9 cellular contexts compared by ENCODE assay signal in genomic region chr14:30620178-30620577, GRCh38. TPM values are rescaled to one million over a fixed set of nuclear protein-coding genes. Genes with fewer than 3 reads are reported as not detected.
DNase-seq lines count a peak whose midpoint lies in the region; ATAC-seq, FAIRE-seq and TF ChIP-seq lines count a peak whose summit lies in the region.
"Had no signal": no experiment of that assay in that cellular context is flagged by ENCODE, and none has a peak within 500 bp of the region (broad histone marks: within the 10 kb centered on the region; RNA-seq: fewer than 3 reads in every experiment).

No MANE protein-coding gene starts in this region.

- H3K36me3 ChIP-seq in KMS-11 (ENCODE audit: insufficient read depth) (no peaks in the 10 kb centered on the region), GM12878 (ENCODE audit: control insufficient read depth in 2 of 2, insufficient read depth in 2 of 2, low read length in 1 of 2) (no peaks in the 10 kb centered on the region), kidney (ENCODE audit: control insufficient read depth in 1 of 2, insufficient read depth in 2 of 2, low read length in 2 of 2) (no peaks in the 10 kb centered on the region)

- SMC1A ChIA-PET in GM12878 (lab: Charles Lee; ENCODE audit: uncharacterized antibody, unreplicated experiment) = no interaction called here

- intact Hi-C loops in GM12878 (cut with micrococcal nuclease; ENCODE audit: unreplicated experiment) = no loop called here
- intact Hi-C loops in kidney (cut with DNase I) = no loop called here

- H3K9me3 ChIP-seq in GM12878 (replicated peaks; ENCODE audit: control insufficient read depth, insufficient read depth, low read length) = no peaks in the 10 kb centered on the region; the same call in 2 of the 3 replicates
- no peaks in the 10 kb centered on the region for H3K9me3 ChIP-seq in kidney (ENCODE audit: control insufficient read depth in 1 of 2, low read length in 2 of 2)

- CTCF ChIA-PET in GM12878 (lab: Yijun Ruan, JAX) = interaction anchor here (0.9 kb wide), 1 partner anchor 9 kb away, joined by 3 read pairs; no protein-coding TSS in a partner anchor

- peaks cover 34% of the 10 kb centered on the region for H3K4me1 ChIP-seq in KMS-11 (ENCODE audit: low read depth, poor library complexity, severe bottlenecking)
- peaks cover 26% of the 10 kb centered on the region for H3K4me1 ChIP-seq in GM12878 (ENCODE audit: control insufficient read depth, insufficient read depth, low read length)
- peaks cover 5% of the 10 kb centered on the region in 2 donors for H3K4me1 ChIP-seq in kidney (ENCODE audit: control insufficient read depth in 1 of 2, insufficient read depth in 1 of 2, low read depth in 1 of 2, low read length in 2 of 2)

- no peak for TF ChIP-seq RAD21 in GM12878 (IDR thresholded peaks at IDR 0.05; ENCODE audit: insufficient read depth, low read depth, low read length)

- H3K27ac ChIP-seq in KMS-11 (no peak overlapping the region; the same call in 1 of the 2 replicates), GM12878 (ENCODE audit: control insufficient read depth, insufficient read depth) (peak overlapping the region; percentile 97), kidney (ENCODE audit: low read depth in 2 of 2, low read length in 2 of 2) (no peak overlapping the region)

- WGBS in GM12878 (ENCODE audit: insufficient coverage, insufficient replicate concordance, low lambda C conversion rate, missing lambda C conversion rate) = 7% methylated on average over 1 of the region's 1 CpG

- no peak for TF ChIP-seq CTCF in KMS-11 (conservative IDR thresholded peaks at IDR 0.05; ENCODE audit: low read depth, low read length)
- no peak for TF ChIP-seq CTCF in GM12878 (IDR thresholded peaks at IDR 0.05 in 2 of 3, conservative IDR thresholded peaks at IDR 0.05 in 1 of 3; ENCODE audit: control insufficient read depth in 2 of 3, extremely low read depth in 1 of 3, insufficient read depth in 1 of 3, low read depth in 3 of 3, low read length in 3 of 3)
- TF ChIP-seq CTCF in kidney (IDR thresholded peaks at IDR 0.05; ENCODE audit: borderline replicate concordance, extremely low read depth, insufficient read depth) = no peak

- ATAC-seq in GM21529 (IDR thresholded peaks at IDR 0.05; ENCODE audit: unreplicated experiment) (peak; percentile 41), GM12878 (peak; percentile 46)
- ATAC-seq: HCT116 had no signal

- FAIRE-seq in GM12878 (lab: Jason Lieb, UNC) (no peak), kidney (lab: Jason Lieb, UNC) (no peak)

- H3K27me3 ChIP-seq in KMS-11 (ENCODE audit: insufficient read depth, low read depth) (no peaks in the 10 kb centered on the region), GM12878 (replicated peaks in 1 of 2; ENCODE audit: control insufficient read depth in 2 of 2, insufficient read depth in 2 of 2, low read length in 1 of 2) (no peaks in the 10 kb centered on the region)

- no peak overlapping the region for H3K9ac ChIP-seq in KMS-11
- no peak overlapping the region for H3K9ac ChIP-seq in GM12878 (ENCODE audit: control insufficient read depth, insufficient read depth, low read length)
- H3K9ac ChIP-seq in kidney (ENCODE audit: low read length in 2 of 2) = no peak overlapping the region

- peak in 1 of 2 experiments; percentile 60; a peak in 2 of 4 replicates for TF ChIP-seq EP300 in GM12878 (IDR thresholded peaks at IDR 0.05; ENCODE audit: borderline replicate concordance in 1 of 2, control insufficient read depth in 1 of 2, low read depth in 2 of 2, low read length in 2 of 2)

- no peak for TF ChIP-seq POLR2A in GM12878 (IDR thresholded peaks at IDR 0.05; ENCODE audit: low read depth, low read length)

- no peaks in the 10 kb centered on the region for H4K20me1 ChIP-seq in KMS-11 (ENCODE audit: insufficient read depth)
- no peaks in the 10 kb centered on the region for H4K20me1 ChIP-seq in GM12878 (ENCODE audit: control insufficient read depth, insufficient read depth)

- H2AFZ ChIP-seq in KMS-11 (ENCODE audit: low read depth) (no peak overlapping the region), GM12878 (ENCODE audit: control insufficient read depth, low read depth, low read length) (no peak overlapping the region; the same call in 1 of the 2 replicates)

- RAD21 ChIA-PET in GM12878 (lab: Charles Lee; ENCODE audit: unreplicated experiment) = no interaction called here

- H3K4me2 ChIP-seq in KMS-11 (peak overlapping the region; percentile 89), GM12878 (ENCODE audit: control insufficient read depth, insufficient read depth) (peak overlapping the region; percentile 73)

- DNase-seq in Daoy (ENCODE audit: low read depth) (peak; percentile 43), GM12878 (ENCODE audit: low read depth, low spot score) (peak; percentile 43), kidney (no peak), COLO829 (ENCODE audit: low spot score) (no peak), COR-L47 (lab: John Stamatoyannopoulos, UW) (no peak), iPS-NIHi7 (ENCODE audit: extremely low spot score) (no peak)

- no TSS peak for BruUV-seq in GM12878 (replicated peaks; lab: Mats Ljungman, UMichigan)

- H3K4me3 ChIP-seq in KMS-11 (IDR thresholded peaks at IDR 0.05; ENCODE audit: insufficient read depth, low read depth, low read length) (no peak overlapping the region), GM12878 (no peak overlapping the region), kidney (ENCODE audit: low read length in 2 of 2) (no peak overlapping the region)

- in situ Hi-C loops in GM12878 (cut with MboI) = no loop called here

- POLR2A ChIA-PET in GM12878 (lab: Charles Lee) = no interaction called here

- H3K79me2 ChIP-seq in KMS-11 (ENCODE audit: insufficient read depth, low read depth) = peaks cover 29% of the 10 kb centered on the region
- peaks cover 33% of the 10 kb centered on the region for H3K79me2 ChIP-seq in GM12878 (ENCODE audit: control insufficient read depth, insufficient read depth, low read length)

TF ChIP-seq in GM12878, 131 proteins besides CTCF, POLR2A, EP300 and RAD21 (continues in another document):
- TF ChIP-seq ELK1 (IDR thresholded peaks at IDR 0.05; ENCODE audit: low read depth, low read length) (no peak), CREM (IDR thresholded peaks at IDR 0.05; ENCODE audit: low read depth) (peak; percentile 26; the same call in 1 of the 2 replicates), ESRRA (IDR thresholded peaks at IDR 0.05; ENCODE audit: low read length) (no peak), JUNB (IDR thresholded peaks at IDR 0.05) (peak; percentile 77), RB1 (IDR thresholded peaks at IDR 0.05; ENCODE audit: borderline replicate concordance) (no peak), SPI1 (IDR thresholded peaks at IDR 0.05; ENCODE audit: borderline replicate concordance, insufficient read depth, low read depth, low read length) (no peak), PAX8 (IDR thresholded peaks at IDR 0.05) (no peak), MEF2A (IDR thresholded peaks at IDR 0.05; ENCODE audit: insufficient read depth, low read depth, low read length) (0 out of 2 replicates have a peak, but pooled peaks have one; percentile 27), NR2F1 (conservative IDR thresholded peaks at IDR 0.05) (no peak), IKZF2 (IDR thresholded peaks at IDR 0.05) (peak; percentile 45 to 48; a peak in 3 of 4 replicates), MTA2 (IDR thresholded peaks at IDR 0.05; ENCODE audit: low read depth) (0 out of 2 replicates have a peak, but pooled peaks have one; percentile 63), POLR2AphosphoS5 (IDR thresholded peaks at IDR 0.05; ENCODE audit: low read length) (no peak), NFIC (IDR thresholded peaks at IDR 0.05; ENCODE audit: low read depth, low read length) (peak; percentile 70; the same call in 1 of the 2 replicates)

RNA-seq across cellular contexts. Expression of gene SCFD1, which starts 1.9 kb away (rescaled TPM):
- total RNA-seq in Daoy (2014; rRNA removed; shearing (Covaris generic)) = 101 and 127 TPM in 2 replicates
- 313 and 317 TPM in 2 replicates for total RNA-seq in GM12878 (2013; cell fraction: nucleolus; rRNA removed)
- total RNA-seq in GM12878 (2014; rRNA removed) = 65.7 and 84.8 TPM in 2 replicates
- total RNA-seq in GM12878 (2014; rRNA removed; fragmentation: Illumina TruSeq; extraction: Trizol) = 98.4 and 99.9 TPM in 2 replicates
- total RNA-seq in GM12878 (2021) = 57.5 and 62.4 TPM in 2 replicates
- 32.8 TPM for polyA plus RNA-seq in GM12878 (2011; ENCODE audit: low read depth)
- 94.1 and 129 TPM in 2 replicates for polyA plus RNA-seq in GM12878 (2011; rRNA removed)
- 22.7 and 27.8 TPM in 2 replicates for polyA plus RNA-seq in GM12878 (2011; cell fraction: cytosol; rRNA removed)
- polyA plus RNA-seq in GM12878 (2011; cell fraction: nucleus; rRNA removed) = 43.0 and 49.1 TPM in 2 replicates
- 54.0 and 67.3 TPM in 2 replicates for polyA plus RNA-seq in GM12878 (2012)
- 75.7 and 95.7 TPM in 2 replicates for polyA plus RNA-seq in GM12878 (2014; fragmentation: Illumina TruSeq; extraction: Trizol)
- polyA plus RNA-seq in GM12878 (2014; fragmentation: Nextera tagmentation; extraction: Ambion mirVana) = 10 to 100 TPM; 72.5 to 89.2 TPM
- polyA plus RNA-seq in GM12878 (2014; rRNA removed) = 61.5 and 62.8 TPM in 2 replicates
- 10 to 100 TPM; 96.1 to 97.6 TPM for polyA plus RNA-seq in GM12878 (2016; fragmentation: Nextera tagmentation; extraction: Ambion mirVana)
- 48.3 and 88.1 TPM in 2 replicates for polyA minus RNA-seq in GM12878 (2011; rRNA and poly(A)+ RNA removed)
- 16.4 and 19.9 TPM in 2 replicates for polyA minus RNA-seq in GM12878 (2011; cell fraction: cytosol; rRNA and poly(A)+ RNA removed)
- polyA minus RNA-seq in GM12878 (2011; cell fraction: nucleus; rRNA and poly(A)+ RNA removed) = 85.0 and 117 TPM in 2 replicates
- 74.4 TPM for total RNA-seq in kidney
- 52.0 TPM for polyA plus RNA-seq in kidney (ENCODE audit: insufficient read depth, low read depth, low replicate concordance)

Comparison
In these comparisons a context has a peak if more than half of its experiments do, and no peak if none do; other contexts are left out.
1. DNase-seq: peak in Daoy (single experiment) and GM12878 (single experiment); none in kidney (single experiment), COLO829 (single experiment), COR-L47 (single experiment) and iPS-NIHi7 (single experiment).